Comparison of ENCODE assay signal across 1 cellular context in the genomic region with DNA sequence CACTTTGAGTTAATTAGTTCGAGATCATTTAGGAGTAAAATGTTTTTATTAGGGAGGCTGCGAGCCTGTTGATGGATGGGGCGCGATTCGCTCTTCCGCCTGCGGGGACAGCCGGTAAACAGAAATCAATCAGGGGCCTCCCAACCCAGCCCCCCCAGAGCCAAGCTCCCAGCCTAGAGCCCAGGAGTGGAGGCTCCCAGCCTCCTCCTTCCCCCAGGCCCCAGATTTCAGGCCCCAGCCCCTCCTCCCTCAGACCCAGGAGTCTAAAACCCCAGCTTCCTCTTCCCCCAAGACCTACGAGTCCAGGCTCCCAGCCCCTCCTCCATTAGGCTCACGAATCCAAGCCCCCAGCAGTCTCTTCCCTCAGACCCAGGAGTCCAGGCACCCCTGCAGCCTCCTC.
TF ChIP-seq lines count a peak whose summit lies in the region.

No MANE protein-coding gene starts in this region.

TF ChIP-seq in HCT116, 20 proteins besides CTCF, POLR2A, EP300 and RAD21:
- TF ChIP-seq POLR2AphosphoS5 (IDR thresholded peaks at IDR 0.05; ENCODE audit: low read depth, low read length) = no peak
- TF ChIP-seq, protein P1, sequence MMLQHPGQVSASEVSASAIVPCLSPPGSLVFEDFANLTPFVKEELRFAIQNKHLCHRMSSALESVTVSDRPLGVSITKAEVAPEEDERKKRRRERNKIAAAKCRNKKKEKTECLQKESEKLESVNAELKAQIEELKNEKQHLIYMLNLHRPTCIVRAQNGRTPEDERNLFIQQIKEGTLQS (IDR thresholded peaks at IDR 0.05) = no peak
- no peak for TF ChIP-seq TCF7L2 (IDR thresholded peaks at IDR 0.05; ENCODE audit: borderline replicate concordance, extremely low read depth, insufficient read depth, insufficient read length)
- no peak for TF ChIP-seq YY1 (IDR thresholded peaks at IDR 0.05; ENCODE audit: extremely low read depth, insufficient replicate concordance, low read depth, low read length)
- TF ChIP-seq SIN3A (IDR thresholded peaks at IDR 0.05; ENCODE audit: low read depth) = no peak
- TF ChIP-seq JUND (IDR thresholded peaks at IDR 0.05) = no peak
- TF ChIP-seq, protein P2, sequence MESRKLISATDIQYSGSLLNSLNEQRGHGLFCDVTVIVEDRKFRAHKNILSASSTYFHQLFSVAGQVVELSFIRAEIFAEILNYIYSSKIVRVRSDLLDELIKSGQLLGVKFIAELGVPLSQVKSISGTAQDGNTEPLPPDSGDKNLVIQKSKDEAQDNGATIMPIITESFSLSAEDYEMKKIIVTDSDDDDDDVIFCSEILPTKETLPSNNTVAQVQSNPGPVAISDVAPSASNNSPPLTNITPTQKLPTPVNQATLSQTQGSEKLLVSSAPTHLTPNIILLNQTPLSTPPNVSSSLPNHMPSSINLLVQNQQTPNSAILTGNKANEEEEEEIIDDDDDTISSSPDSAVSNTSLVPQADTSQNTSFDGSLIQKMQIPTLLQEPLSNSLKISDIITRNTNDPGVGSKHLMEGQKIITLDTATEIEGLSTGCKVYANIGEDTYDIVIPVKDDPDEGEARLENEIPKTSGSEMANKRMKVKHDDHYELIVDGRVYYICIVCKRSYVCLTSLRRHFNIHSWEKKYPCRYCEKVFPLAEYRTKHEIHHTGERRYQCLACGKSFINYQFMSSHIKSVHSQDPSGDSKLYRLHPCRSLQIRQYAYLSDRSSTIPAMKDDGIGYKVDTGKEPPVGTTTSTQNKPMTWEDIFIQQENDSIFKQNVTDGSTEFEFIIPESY (IDR thresholded peaks at IDR 0.05; ENCODE audit: extremely low read depth, insufficient replicate concordance, low read length) = no peak
- no peak for TF ChIP-seq ZFX (IDR thresholded peaks at IDR 0.05)
- no peak for TF ChIP-seq FOSL1 (IDR thresholded peaks at IDR 0.05; ENCODE audit: low read depth)
- TF ChIP-seq ELF1 (IDR thresholded peaks at IDR 0.05; ENCODE audit: borderline replicate concordance, low read depth) = no peak
- TF ChIP-seq ZNF274 (IDR thresholded peaks at IDR 0.05; ENCODE audit: low read depth, low read length) = no peak
- no peak for TF ChIP-seq SRF (IDR thresholded peaks at IDR 0.05; ENCODE audit: low read depth)
- no peak for TF ChIP-seq EGR1 (IDR thresholded peaks at IDR 0.05; ENCODE audit: low read depth)
- no peak for TF ChIP-seq CBX3 (IDR thresholded peaks at IDR 0.05; ENCODE audit: low read depth)
- TF ChIP-seq EZH2phosphoT487 (IDR thresholded peaks at IDR 0.05; ENCODE audit: borderline replicate concordance) = no peak
- TF ChIP-seq, protein P3, sequence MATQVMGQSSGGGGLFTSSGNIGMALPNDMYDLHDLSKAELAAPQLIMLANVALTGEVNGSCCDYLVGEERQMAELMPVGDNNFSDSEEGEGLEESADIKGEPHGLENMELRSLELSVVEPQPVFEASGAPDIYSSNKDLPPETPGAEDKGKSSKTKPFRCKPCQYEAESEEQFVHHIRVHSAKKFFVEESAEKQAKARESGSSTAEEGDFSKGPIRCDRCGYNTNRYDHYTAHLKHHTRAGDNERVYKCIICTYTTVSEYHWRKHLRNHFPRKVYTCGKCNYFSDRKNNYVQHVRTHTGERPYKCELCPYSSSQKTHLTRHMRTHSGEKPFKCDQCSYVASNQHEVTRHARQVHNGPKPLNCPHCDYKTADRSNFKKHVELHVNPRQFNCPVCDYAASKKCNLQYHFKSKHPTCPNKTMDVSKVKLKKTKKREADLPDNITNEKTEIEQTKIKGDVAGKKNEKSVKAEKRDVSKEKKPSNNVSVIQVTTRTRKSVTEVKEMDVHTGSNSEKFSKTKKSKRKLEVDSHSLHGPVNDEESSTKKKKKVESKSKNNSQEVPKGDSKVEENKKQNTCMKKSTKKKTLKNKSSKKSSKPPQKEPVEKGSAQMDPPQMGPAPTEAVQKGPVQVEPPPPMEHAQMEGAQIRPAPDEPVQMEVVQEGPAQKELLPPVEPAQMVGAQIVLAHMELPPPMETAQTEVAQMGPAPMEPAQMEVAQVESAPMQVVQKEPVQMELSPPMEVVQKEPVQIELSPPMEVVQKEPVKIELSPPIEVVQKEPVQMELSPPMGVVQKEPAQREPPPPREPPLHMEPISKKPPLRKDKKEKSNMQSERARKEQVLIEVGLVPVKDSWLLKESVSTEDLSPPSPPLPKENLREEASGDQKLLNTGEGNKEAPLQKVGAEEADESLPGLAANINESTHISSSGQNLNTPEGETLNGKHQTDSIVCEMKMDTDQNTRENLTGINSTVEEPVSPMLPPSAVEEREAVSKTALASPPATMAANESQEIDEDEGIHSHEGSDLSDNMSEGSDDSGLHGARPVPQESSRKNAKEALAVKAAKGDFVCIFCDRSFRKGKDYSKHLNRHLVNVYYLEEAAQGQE (IDR thresholded peaks at IDR 0.05; ENCODE audit: low read depth) = no peak
- no peak for TF ChIP-seq SP1 (IDR thresholded peaks at IDR 0.05; ENCODE audit: low read depth)
- TF ChIP-seq, protein P4, sequence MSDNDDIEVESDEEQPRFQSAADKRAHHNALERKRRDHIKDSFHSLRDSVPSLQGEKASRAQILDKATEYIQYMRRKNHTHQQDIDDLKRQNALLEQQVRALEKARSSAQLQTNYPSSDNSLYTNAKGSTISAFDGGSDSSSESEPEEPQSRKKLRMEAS (IDR thresholded peaks at IDR 0.05) = no peak
- no peak for TF ChIP-seq CEBPB (IDR thresholded peaks at IDR 0.05; ENCODE audit: low read depth)
